Comparison of ENCODE assay signal across 8 cellular contexts in the genomic region with DNA sequence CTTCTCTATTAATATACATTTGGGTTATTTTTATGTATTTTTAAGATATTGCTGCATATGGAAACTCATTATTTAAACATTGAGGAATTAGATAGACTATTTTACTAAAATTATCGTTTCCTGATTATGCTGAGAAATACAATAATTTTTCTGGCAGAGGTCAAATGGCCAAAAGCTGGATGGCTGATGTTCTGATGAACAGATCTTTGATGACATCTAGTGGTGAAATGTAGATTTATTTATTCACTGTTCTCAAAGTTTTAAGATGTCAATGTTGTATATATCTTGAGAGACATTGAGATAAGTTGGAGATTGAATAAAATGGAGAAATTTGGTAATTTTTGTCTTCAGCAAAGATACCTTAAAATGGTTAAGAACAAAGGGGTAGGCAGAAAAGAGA.
A peak's percentile ranks its signal among the peaks of the same experiment; 100 is the strongest.
DNase-seq lines count a peak whose midpoint lies in the region; ATAC-seq and TF ChIP-seq lines count a peak whose summit lies in the region.

No MANE protein-coding gene starts in this region.

- 3 to 6% methylated on average over 1 of the region's 1 CpG for WGBS in thyroid gland, 2 donors

- no peaks in the 10 kb centered on the region for H3K27me3 ChIP-seq in thyroid gland

- intact Hi-C loops in thyroid gland (cut with DNase I): loop anchor here (10.0 kb wide), 1 partner anchor 310 kb away; no protein-coding TSS in a partner anchor

- no peaks in the 10 kb centered on the region for H3K36me3 ChIP-seq in thyroid gland

- ATAC-seq in HG03571 (IDR thresholded peaks at IDR 0.05; ENCODE audit: unreplicated experiment): no peak
- no peak for ATAC-seq in HG02973 (IDR thresholded peaks at IDR 0.05; ENCODE audit: unreplicated experiment)

- TF ChIP-seq CTCF in GM10248 (IDR thresholded peaks at IDR 0.05; ENCODE audit: control extremely low read depth, extremely low read depth, low read depth, missing control alignments) (peak; percentile 52), thyroid gland (IDR thresholded peaks at IDR 0.05) (peak; percentile 39 to 68 (median 48))

- no peaks in the 10 kb centered on the region for H3K9me3 ChIP-seq in thyroid gland

- POLR2A ChIA-PET in GM10248 (lab: Yijun Ruan, JAX): no interaction called here

- TF ChIP-seq POLR2A in thyroid gland (IDR thresholded peaks at IDR 0.05): no peak

- CTCF ChIA-PET in GM10248 (lab: Yijun Ruan, JAX): interaction anchor here (1.0 to 2.3 kb wide), 10 partner anchors 12 to 1299 kb away, joined by 3 to 14 read pairs (median 4); no protein-coding TSS in a partner anchor

- H3K27ac ChIP-seq in thyroid gland: no peak overlapping the region

- no peak overlapping the region for H3K4me3 ChIP-seq in thyroid gland (replicated peaks in 1 of 3)

- peak; percentile 42 for DNase-seq in A172 (ENCODE audit: low spot score)
- DNase-seq in GM10248 (ENCODE audit: extremely low spot score): peak; percentile 11
- peak; percentile 46 to 63 for DNase-seq in Kasumi-1 (lab: John Stamatoyannopoulos, UW)
- DNase-seq in SW480 (ENCODE audit: low spot score): peak; percentile 2
- peak; percentile 20 for DNase-seq in glomerular endothelial cell (ENCODE audit: extremely low read depth, low read depth, low spot score)
- no peak for DNase-seq in thyroid gland

- no peaks in the 10 kb centered on the region for H3K4me1 ChIP-seq in thyroid gland

Comparison
In these comparisons a context has a peak if more than half of its experiments do, and no peak if none do; other contexts are left out.
1. DNase-seq: peak in A172 (single experiment), GM10248 (single experiment), Kasumi-1 (2 of 2), SW480 (single experiment) and glomerular endothelial cell (single experiment); none in thyroid gland (0 of 2).